Comparison of ENCODE assay signal across 8 cellular contexts in genomic region chr12:120194534-120195395, GRCh38. TPM values are rescaled to one million over a fixed set of nuclear protein-coding genes. Genes with fewer than 3 reads are reported as not detected.
DNase-seq lines count a peak whose midpoint lies in the region; ATAC-seq and TF ChIP-seq lines count a peak whose summit lies in the region.

Gene GCN1 (minus strand): TSS chr12:120194715. CDS start chr12:120194697, 18 bp downstream.

- TF ChIP-seq EP300 in ovary (IDR thresholded peaks at IDR 0.05), result no peak

- WGBS in ovary, 3 donors, result 1 to 4% (median 2%) methylated on average over 38 to 62 of the region's 62 CpGs

- H3K27ac Mint-ChIP-seq in activated naive CD4-positive, alpha-beta T cell treated with anti-CD3 and anti-CD28 coated beads, Interleukin-2, amount 50 U/mL, for 72 hours, result peak within 1 kb of the TSS; percentile 90 to 97
- H3K27ac Mint-ChIP-seq in glutamatergic neuron (ENCODE audit: unreplicated experiment), result peak within 1 kb of the TSS; percentile 94

- no peaks in the 10 kb centered on the region for H3K27me3 ChIP-seq in ovary
- no peaks in the 10 kb centered on the region for H3K27me3 ChIP-seq in thoracic aorta (replicated peaks; ENCODE audit: insufficient read depth)

- TF ChIP-seq POLR2A in ovary (IDR thresholded peaks at IDR 0.05), result peak; percentile 79

- peaks cover 22 to 52% of the 10 kb centered on the region in 2 donors for H3K36me3 Mint-ChIP-seq in activated naive CD4-positive, alpha-beta T cell treated with anti-CD3 and anti-CD28 coated beads, Interleukin-2, amount 50 U/mL, for 72 hours
- no peaks in the 10 kb centered on the region for H3K36me3 Mint-ChIP-seq in glutamatergic neuron (ENCODE audit: unreplicated experiment)

- H3K9me3 Mint-ChIP-seq in activated naive CD4-positive, alpha-beta T cell treated with anti-CD3 and anti-CD28 coated beads, Interleukin-2, amount 50 U/mL, for 72 hours, result no peaks in the 10 kb centered on the region
- H3K9me3 Mint-ChIP-seq in glutamatergic neuron (ENCODE audit: unreplicated experiment), result peaks cover 10% of the 10 kb centered on the region

- peaks cover 2% of the 10 kb centered on the region for H3K27me3 Mint-ChIP-seq in glutamatergic neuron (ENCODE audit: unreplicated experiment)

- H3K4me1 Mint-ChIP-seq in glutamatergic neuron (ENCODE audit: low read depth, unreplicated experiment), result peaks cover 13% of the 10 kb centered on the region

- H3K4me3 Mint-ChIP-seq in glutamatergic neuron (ENCODE audit: unreplicated experiment), result peak within 1 kb of the TSS; percentile 89

- ATAC-seq in GM21825 (IDR thresholded peaks at IDR 0.05; ENCODE audit: unreplicated experiment) (peak; percentile 74), SK-N-SH treated with all-trans-retinoic acid at 6 μM for 48 hours (peak; percentile 86), thoracic aorta (ENCODE audit: insufficient number of reproducible peaks, low FRiP score, low read depth) (peak; percentile 76)
- peak; percentile 78 to 95 for ATAC-seq in activated naive CD4-positive, alpha-beta T cell treated with anti-CD3 and anti-CD28 coated beads, Interleukin-2, amount 50 U/mL, for 72 hours

- peak; percentile 82 for DNase-seq in EL
- peak; percentile 90 for DNase-seq in LoVo (ENCODE audit: low spot score)
- DNase-seq in activated naive CD4-positive, alpha-beta T cell treated with anti-CD3 and anti-CD28 coated beads, Interleukin-2, amount 50 U/mL, for 72 hours (ENCODE audit: low spot score in 2 of 2), result peak; percentile 91 to 96
- DNase-seq in glutamatergic neuron, result peak; percentile 86
- peak; percentile 78 to 93 (median 87) for DNase-seq in ovary
- DNase-seq in thoracic aorta (ENCODE audit: low spot score), result peak; percentile 11

- H3K4me1 ChIP-seq in ovary (ENCODE audit: insufficient read depth) (peaks cover 12% of the 10 kb centered on the region), thoracic aorta (ENCODE audit: control insufficient read depth in 1 of 2, low read depth in 2 of 2) (peaks cover 24 to 28% of the 10 kb centered on the region in 2 donors)

- peak within 1 kb of the TSS in 1 of 2 donors; percentile 81 for H3K27ac ChIP-seq in ovary
- peak within 1 kb of the TSS; percentile 78 to 82 for H3K27ac ChIP-seq in thoracic aorta

- H3K36me3 ChIP-seq in ovary (no peaks in the 10 kb centered on the region), thoracic aorta (peaks cover 24% of the 10 kb centered on the region)

- TF ChIP-seq CTCF in glutamatergic neuron (IDR thresholded peaks at IDR 0.05; ENCODE audit: partially characterized antibody, unreplicated experiment) (no peak), ovary (IDR thresholded peaks at IDR 0.05) (no peak), thoracic aorta (IDR thresholded peaks at IDR 0.05) (no peak)

- H3K4me3 ChIP-seq in ovary (peak within 1 kb of the TSS; percentile 85), thoracic aorta (peak within 1 kb of the TSS; percentile 87)

- no peaks in the 10 kb centered on the region for H3K9me3 ChIP-seq in ovary
- no peaks in the 10 kb centered on the region for H3K9me3 ChIP-seq in thoracic aorta

- intact Hi-C loops in ovary (cut with DNase I), result no loop called here

TF ChIP-seq in SK-N-SH treated with all-trans-retinoic acid at 6 μM for 48 hours, 23 proteins besides CTCF, POLR2A, EP300 and RAD21:
- TF ChIP-seq BACH2 (CRISPR knock-in tag; IDR thresholded peaks at IDR 0.05; ENCODE audit: borderline replicate concordance), result no peak
- no peak for TF ChIP-seq CREB5 (CRISPR knock-in tag; IDR thresholded peaks at IDR 0.05; ENCODE audit: low read depth)
- no peak for TF ChIP-seq ZC3H10 (CRISPR knock-in tag; IDR thresholded peaks at IDR 0.05)
- peak; percentile 29; the same call in 1 of the 2 replicates for TF ChIP-seq ZFP3 (CRISPR knock-in tag; IDR thresholded peaks at IDR 0.05)
- TF ChIP-seq ISL1 (CRISPR knock-in tag; IDR thresholded peaks at IDR 0.05), result no peak
- no peak for TF ChIP-seq ZNF565 (CRISPR knock-in tag; conservative IDR thresholded peaks at IDR 0.05; ENCODE audit: low read depth)
- TF ChIP-seq TOX (CRISPR knock-in tag; IDR thresholded peaks at IDR 0.05; ENCODE audit: borderline replicate concordance), result 0 out of 2 replicates have a peak, but pooled peaks have one; percentile 5
- peak; percentile 73; the same call in 1 of the 2 replicates for TF ChIP-seq CSDC2 (CRISPR knock-in tag; IDR thresholded peaks at IDR 0.05)
- no peak; the same call in 1 of the 2 replicates for TF ChIP-seq ZFP30 (CRISPR knock-in tag; IDR thresholded peaks at IDR 0.05)
- TF ChIP-seq, protein P1, sequence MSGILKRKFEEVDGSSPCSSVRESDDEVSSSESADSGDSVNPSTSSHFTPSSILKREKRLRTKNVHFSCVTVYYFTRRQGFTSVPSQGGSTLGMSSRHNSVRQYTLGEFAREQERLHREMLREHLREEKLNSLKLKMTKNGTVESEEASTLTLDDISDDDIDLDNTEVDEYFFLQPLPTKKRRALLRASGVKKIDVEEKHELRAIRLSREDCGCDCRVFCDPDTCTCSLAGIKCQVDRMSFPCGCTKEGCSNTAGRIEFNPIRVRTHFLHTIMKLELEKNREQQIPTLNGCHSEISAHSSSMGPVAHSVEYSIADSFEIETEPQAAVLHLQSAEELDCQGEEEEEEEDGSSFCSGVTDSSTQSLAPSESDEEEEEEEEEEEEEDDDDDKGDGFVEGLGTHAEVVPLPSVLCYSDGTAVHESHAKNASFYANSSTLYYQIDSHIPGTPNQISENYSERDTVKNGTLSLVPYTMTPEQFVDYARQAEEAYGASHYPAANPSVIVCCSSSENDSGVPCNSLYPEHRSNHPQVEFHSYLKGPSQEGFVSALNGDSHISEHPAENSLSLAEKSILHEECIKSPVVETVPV (CRISPR knock-in tag; IDR thresholded peaks at IDR 0.05), result 0 out of 2 replicates have a peak, but pooled peaks have one; percentile 56
- no peak for TF ChIP-seq ZNF70 (CRISPR knock-in tag; IDR thresholded peaks at IDR 0.05)
- TF ChIP-seq, protein P2, sequence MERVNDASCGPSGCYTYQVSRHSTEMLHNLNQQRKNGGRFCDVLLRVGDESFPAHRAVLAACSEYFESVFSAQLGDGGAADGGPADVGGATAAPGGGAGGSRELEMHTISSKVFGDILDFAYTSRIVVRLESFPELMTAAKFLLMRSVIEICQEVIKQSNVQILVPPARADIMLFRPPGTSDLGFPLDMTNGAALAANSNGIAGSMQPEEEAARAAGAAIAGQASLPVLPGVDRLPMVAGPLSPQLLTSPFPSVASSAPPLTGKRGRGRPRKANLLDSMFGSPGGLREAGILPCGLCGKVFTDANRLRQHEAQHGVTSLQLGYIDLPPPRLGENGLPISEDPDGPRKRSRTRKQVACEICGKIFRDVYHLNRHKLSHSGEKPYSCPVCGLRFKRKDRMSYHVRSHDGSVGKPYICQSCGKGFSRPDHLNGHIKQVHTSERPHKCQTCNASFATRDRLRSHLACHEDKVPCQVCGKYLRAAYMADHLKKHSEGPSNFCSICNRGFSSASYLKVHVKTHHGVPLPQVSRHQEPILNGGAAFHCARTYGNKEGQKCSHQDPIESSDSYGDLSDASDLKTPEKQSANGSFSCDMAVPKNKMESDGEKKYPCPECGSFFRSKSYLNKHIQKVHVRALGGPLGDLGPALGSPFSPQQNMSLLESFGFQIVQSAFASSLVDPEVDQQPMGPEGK (CRISPR knock-in tag; IDR thresholded peaks at IDR 0.05; ENCODE audit: borderline replicate concordance), result peak; percentile 10; the same call in 1 of the 2 replicates
- 0 out of 2 replicates have a peak, but pooled peaks have one; percentile 22 for TF ChIP-seq ZNF8 (CRISPR knock-in tag; IDR thresholded peaks at IDR 0.05)

RNA-seq across cellular contexts. Expression of gene GCN1, which starts in this region (rescaled TPM):
- 100 to 1,000 TPM; 114 to 131 TPM for total RNA-seq in activated naive CD4-positive, alpha-beta T cell treated with anti-CD3 and anti-CD28 coated beads, Interleukin-2, amount 50 U/mL, for 72 hours
- total RNA-seq in glutamatergic neuron (ENCODE audit: unreplicated experiment) (173 TPM), ovary (10 to 100 TPM; 34.6 to 86.2 (median 69.8) TPM), thoracic aorta (10 to 100 TPM; 56.8 to 91.5 TPM)
- polyA plus RNA-seq in ovary, result 10 to 100 TPM; 22.6 to 25.6 TPM

Comparison
In these comparisons a context has a peak if more than half of its experiments do, and no peak if none do; other contexts are left out.
1. DNase-seq: peak in every context shown above with its lines; median percentile 94 in activated naive CD4-positive, alpha-beta T cell treated with anti-CD3 and anti-CD28 coated beads, Interleukin-2, amount 50 U/mL, for 72 hours; 90 in LoVo; 87 in ovary; 86 in glutamatergic neuron; 82 in EL; 11 in thoracic aorta.